Comparison of ENCODE assay signal across 20 cellular contexts in genomic region chr12:104724992-104725585, GRCh38.
"Had no signal": no experiment of that assay in that cellular context is flagged by ENCODE, and none has a peak within 500 bp of the region (broad histone marks: within the 10 kb centered on the region; RNA-seq: fewer than 3 reads in every experiment).

No MANE protein-coding gene starts in this region.

- H3K4me1 ChIP-seq: uterus had no signal

- H3K4me3 Mint-ChIP-seq: activated CD4-positive, alpha-beta T cell treated with anti-CD3 and anti-CD28 coated beads, Interleukin-2, amount 10 ng/mL, durations not matched to agents 24 days and 14 days; activated naive CD4-positive, alpha-beta T cell treated with anti-CD3 and anti-CD28 coated beads for 36 hours; activated T-cell treated with anti-CD3 and anti-CD28 coated beads, Interleukin-2, amount 50 U/mL, for 24 hours; naive B cell; T-helper 1 cell treated with Interleukin-12 subunit alpha and Interleukin-12 subunit beta and Interleukin-4 antibody, amounts not matched to agents 30 μg/mL and 1 μg/mL, for 36 hours had no signal

- H3K9me3 ChIP-seq: left lung, sigmoid colon, testis, uterus had no signal

- H3K27me3 ChIP-seq: left lung, sigmoid colon, testis, uterus had no signal

- H3K4me3 ChIP-seq: left lung, lung, sigmoid colon, testis, uterus had no signal

- H3K27me3 Mint-ChIP-seq: activated CD4-positive, alpha-beta T cell treated with anti-CD3 and anti-CD28 coated beads, Interleukin-2, amount 10 ng/mL, durations not matched to agents 24 days and 14 days; activated T-cell treated with anti-CD3 and anti-CD28 coated beads, Interleukin-2, amount 50 U/mL, for 24 hours; naive B cell had no signal

- H3K36me3 Mint-ChIP-seq: naive B cell had no signal

- H3K36me3 ChIP-seq: left lung, sigmoid colon, uterus had no signal

- DNase-seq: activated CD4-positive, alpha-beta T cell treated with anti-CD3 and anti-CD28 coated beads, Interleukin-2, amount 10 ng/mL, durations not matched to agents 24 days and 14 days; activated CD8-positive, alpha-beta memory T cell treated with anti-CD3 and anti-CD28 coated beads for 24 hours; activated CD8-positive, alpha-beta memory T cell treated with anti-CD3 and anti-CD28 coated beads, Interleukin-2, amount 50 U/mL, for 4 hours; activated effector memory CD4-positive, alpha-beta T cell treated with Interleukin-2 at 50 U/mL for 16 hours; activated naive CD4-positive, alpha-beta T cell treated with anti-CD3 and anti-CD28 coated beads for 36 hours; activated T-cell treated with anti-CD3 and anti-CD28 coated beads, Interleukin-2, amount 50 U/mL, for 24 hours; cerebellar nuclear complex; left lung; naive B cell; occipital lobe; retina; sigmoid colon; stimulated activated CD4-positive, alpha-beta T cell treated with anti-CD3 and anti-CD28 coated beads, Interleukin-2, amount 100 ng/mL, for 48 hours; stimulated activated CD8-positive, alpha-beta memory T cell treated with anti-CD3 and anti-CD28 coated beads, Interleukin-4, amount 100 ng/mL, for 48 hours; stimulated activated naive CD4-positive, alpha-beta T cell; testis; trophoblast cell; uterus had no signal

- ATAC-seq: left lung had no signal

- H3K9me3 Mint-ChIP-seq: activated CD4-positive, alpha-beta T cell treated with anti-CD3 and anti-CD28 coated beads, Interleukin-2, amount 10 ng/mL, durations not matched to agents 24 days and 14 days; activated naive CD4-positive, alpha-beta T cell treated with anti-CD3 and anti-CD28 coated beads for 36 hours; activated T-cell treated with anti-CD3 and anti-CD28 coated beads, Interleukin-2, amount 50 U/mL, for 24 hours; naive B cell; T-helper 1 cell treated with Interleukin-12 subunit alpha and Interleukin-12 subunit beta and Interleukin-4 antibody, amounts not matched to agents 30 μg/mL and 1 μg/mL, for 36 hours had no signal

- H3K27ac ChIP-seq: left lung, sigmoid colon, testis, uterus had no signal

- H3K27ac Mint-ChIP-seq: activated CD4-positive, alpha-beta T cell treated with anti-CD3 and anti-CD28 coated beads, Interleukin-2, amount 10 ng/mL, durations not matched to agents 24 days and 14 days; activated naive CD4-positive, alpha-beta T cell treated with anti-CD3 and anti-CD28 coated beads for 36 hours; activated T-cell treated with anti-CD3 and anti-CD28 coated beads, Interleukin-2, amount 50 U/mL, for 24 hours had no signal
